Comparison of ENCODE assay signal across 13 cellular contexts in genomic region chr5:146967646-146968045, GRCh38.
"Had no signal": no experiment of that assay in that cellular context is flagged by ENCODE, and none has a peak within 500 bp of the region (broad histone marks: within the 10 kb centered on the region; RNA-seq: fewer than 3 reads in every experiment).

No MANE protein-coding gene starts in this region.

- H3K4me3 ChIP-seq: gastroesophageal sphincter, psoas muscle, right lobe of liver had no signal

- H3K36me3 ChIP-seq: gastroesophageal sphincter, neutrophil, right lobe of liver had no signal

- H3K27me3 ChIP-seq: gastroesophageal sphincter, neutrophil, right lobe of liver had no signal

- H3K9me3 ChIP-seq: gastroesophageal sphincter, neutrophil, psoas muscle, right lobe of liver had no signal

- H3K27ac ChIP-seq: epithelial cell of prostate, gastroesophageal sphincter, neutrophil, psoas muscle, right lobe of liver had no signal

- H3K4me1 ChIP-seq: psoas muscle, right lobe of liver had no signal

- DNase-seq: activated CD4-positive, alpha-beta T cell treated with anti-CD3 and anti-CD28 coated beads for 4 hours; activated CD8-positive, alpha-beta memory T cell treated with anti-CD3 and anti-CD28 coated beads, Interleukin-2, amount 50 U/mL, for 48 hours; activated CD8-positive, alpha-beta T cell treated with anti-CD3 and anti-CD28 coated beads for 36 hours; activated naive CD4-positive, alpha-beta T cell; effector memory CD8-positive, alpha-beta T cell; kidney; naive B cell; psoas muscle; right lobe of liver; stimulated activated naive CD4-positive, alpha-beta T cell treated with Interleukin-2 at 50 U/mL for 16 hours had no signal

- ATAC-seq: activated CD8-positive, alpha-beta T cell treated with anti-CD3 and anti-CD28 coated beads for 36 hours; effector memory CD8-positive, alpha-beta T cell; gastroesophageal sphincter; psoas muscle; right lobe of liver had no signal
